Comparison of ENCODE assay signal across 22 cellular contexts in genomic region chr9:31733166-31733565, GRCh38.
"Had no signal": no experiment of that assay in that cellular context is flagged by ENCODE, and none has a peak within 500 bp of the region (broad histone marks: within the 10 kb centered on the region; RNA-seq: fewer than 3 reads in every experiment).

No MANE protein-coding gene starts in this region.

- H3K27me3 ChIP-seq: colonic mucosa, gastroesophageal sphincter, heart left ventricle, hepatocyte, left lung, sigmoid colon, testis, tibial artery had no signal

- H3K4me1 ChIP-seq: colonic mucosa, gastroesophageal sphincter, heart left ventricle, left lung, prostate gland, sigmoid colon, testis, tibial artery had no signal

- H3K9me3 ChIP-seq: colonic mucosa, gastroesophageal sphincter, heart left ventricle, left lung, prostate gland, sigmoid colon, testis, tibial artery had no signal

- H3K36me3 ChIP-seq: colonic mucosa, gastroesophageal sphincter, heart left ventricle, left lung, prostate gland, sigmoid colon, tibial artery had no signal

- H3K27ac ChIP-seq: colonic mucosa, gastroesophageal sphincter, heart left ventricle, hepatocyte, left lung, prostate gland, sigmoid colon, testis, tibial artery had no signal

- H2AFZ ChIP-seq: hepatocyte had no signal

- H3K4me3 ChIP-seq: colonic mucosa, gastroesophageal sphincter, heart left ventricle, hepatocyte, left lung, prostate gland, sigmoid colon, testis, tibial artery had no signal

- H3K79me2 ChIP-seq: hepatocyte had no signal

- ATAC-seq: gastroesophageal sphincter; heart left ventricle; left cardiac atrium; left lung; naive thymus-derived CD8-positive, alpha-beta T cell; right cardiac atrium; stimulated activated memory B cell treated with anti-CD40 and anti-IgM and Interleukin-4, amounts not matched to agents 10 μg/mL and 1 μg/mL and 100 μg/mL, for 72 hours; stimulated activated naive CD8-positive, alpha-beta T cell treated with anti-CD3 and anti-CD28 coated beads, Interleukin-15, Interleukin-2, amounts not matched to agents 100 U/mL and 50 U/mL, for 24 hours had no signal

- DNase-seq: colonic mucosa; effector CD8-positive, alpha-beta T cell; endodermal cell; erythroblast; heart left ventricle; left cardiac atrium; left lung; naive thymus-derived CD8-positive, alpha-beta T cell; nephron progenitor cell; nucleus accumbens; right cardiac atrium; sigmoid colon; stimulated activated CD4-positive, alpha-beta T cell treated with anti-CD3 and anti-CD28 coated beads, Interleukin-2, amount 100 ng/mL, for 24 hours; stimulated activated CD4-positive, alpha-beta T cell treated with anti-CD3 and anti-CD28 coated beads, Interleukin-4, amount 100 ng/mL, for 24 hours; stimulated activated naive CD8-positive, alpha-beta T cell treated with anti-CD3 and anti-CD28 coated beads, Interleukin-15, Interleukin-2, amounts not matched to agents 100 U/mL and 50 U/mL, for 24 hours; substantia nigra; testis; tibial artery had no signal

- H3K4me2 ChIP-seq: hepatocyte had no signal
